In the genomic region with DNA sequence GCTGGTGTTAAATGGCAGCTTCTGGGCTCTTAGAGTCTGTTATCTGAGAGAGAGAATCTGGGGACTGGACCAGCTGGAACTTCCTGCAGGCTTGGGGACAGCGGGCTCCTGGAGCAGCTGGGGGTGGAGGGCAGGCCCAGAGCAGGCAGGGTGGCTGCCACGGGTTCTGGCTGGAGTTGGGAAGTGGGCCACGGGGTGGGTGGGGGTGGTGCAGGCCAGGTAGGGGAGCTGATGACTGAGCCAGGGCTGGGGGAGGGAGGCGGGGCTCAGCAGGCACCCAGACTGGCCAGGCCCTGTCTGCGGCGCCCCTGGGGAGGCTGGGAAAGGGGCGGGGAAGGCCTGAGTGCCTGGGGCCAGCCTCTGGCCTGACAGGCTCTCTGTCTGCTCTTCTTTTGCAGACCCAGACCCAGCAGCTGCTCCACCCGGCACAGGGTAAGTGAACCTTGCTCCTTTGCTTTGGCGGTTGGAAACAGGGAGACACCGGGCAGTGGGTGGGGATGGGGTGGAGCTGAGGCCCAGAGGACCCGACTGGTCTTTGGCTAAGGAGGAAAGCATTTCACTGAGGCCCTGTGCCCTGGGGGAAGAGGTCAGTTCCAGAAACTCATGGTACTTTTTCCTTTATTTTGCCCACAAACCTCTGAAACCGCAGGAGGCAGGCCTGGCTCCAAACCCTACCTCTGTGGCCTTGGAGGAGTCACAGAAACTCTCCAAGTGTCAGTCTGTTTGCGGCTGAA, we compare ENCODE assay signal across 8 cellular contexts. TPM values are rescaled to one million over a fixed set of nuclear protein-coding genes. Genes with fewer than 3 reads are reported as not detected.
DNase-seq lines count a peak whose midpoint lies in the region; ATAC-seq, FAIRE-seq and TF ChIP-seq lines count a peak whose summit lies in the region.

No MANE protein-coding gene starts in this region.

- POLR2A ChIA-PET in SK-N-SH (lab: Yijun Ruan, JAX) = interaction anchor here (0.8 to 3.1 kb wide), 7 partner anchors 9 to 47 kb away, joined by 3 to 11 read pairs (median 5); no protein-coding TSS in a partner anchor
- POLR2A ChIA-PET in activated CD8-positive, alpha-beta T cell treated with anti-CD3 and anti-CD28 coated beads, Interleukin-2, amount 10 ng/mL, durations not matched to agents 7 days and 5 days (lab: Charles Lee) = no interaction called here

- 15% methylated on average over 13 of the region's 13 CpGs for WGBS in SK-N-SH (ENCODE audit: low lambda C conversion rate)

- no peak for FAIRE-seq in H54 (lab: Jason Lieb, UNC)

- H3K4me3 ChIP-seq in SK-N-SH (ENCODE audit: low read depth in 2 of 2, low read length in 1 of 2) (peak overlapping the region in 1 of 2 experiments; percentile 32; a peak in 2 of 4 replicates), cardiac muscle cell (no peak overlapping the region), retinal pigment epithelial cell (ENCODE audit: low read length) (peak overlapping the region; percentile 14)

- TF ChIP-seq RAD21 in SK-N-SH (IDR thresholded peaks at IDR 0.05; ENCODE audit: low read length) = no peak

- no peak overlapping the region for H2AFZ ChIP-seq in SK-N-SH (ENCODE audit: low read depth)

- no peak overlapping the region for H3K4me3 Mint-ChIP-seq in activated CD8-positive, alpha-beta T cell treated with anti-CD3 and anti-CD28 coated beads, Interleukin-2, amount 10 ng/mL, durations not matched to agents 7 days and 5 days

- H3F3A ChIP-seq in SK-N-SH (replicated peaks; ENCODE audit: insufficient read depth) = peaks cover 11% of the 10 kb centered on the region

- H3K9me3 ChIP-seq in SK-N-SH (no peaks in the 10 kb centered on the region), cardiac muscle cell (ENCODE audit: low read depth) (no peaks in the 10 kb centered on the region)

- CTCF ChIA-PET in SK-N-SH (lab: Yijun Ruan, JAX) = interaction anchor here (0.6 to 6.4 kb wide), 9 partner anchors 8 to 86 kb away, joined by 3 to 44 read pairs (median 4); no protein-coding TSS in a partner anchor
- CTCF ChIA-PET in activated CD8-positive, alpha-beta T cell treated with anti-CD3 and anti-CD28 coated beads, Interleukin-2, amount 10 ng/mL, durations not matched to agents 7 days and 5 days (lab: Charles Lee) = no interaction called here

- peak overlapping the region; percentile 60; the same call in 1 of the 2 replicates for H3K4me2 ChIP-seq in SK-N-SH

- H4K20me1 ChIP-seq in SK-N-SH (ENCODE audit: insufficient read depth) = no peaks in the 10 kb centered on the region

- peak in 1 of 2 experiments; percentile 69; a peak in 2 of 4 replicates for TF ChIP-seq EP300 in SK-N-SH (IDR thresholded peaks at IDR 0.05; ENCODE audit: borderline replicate concordance in 1 of 2, low read depth in 1 of 2, low read length in 1 of 2)

- TF ChIP-seq POLR2A in H54 (IDR thresholded peaks at IDR 0.05; ENCODE audit: low read depth, low read length) = no peak

- no peaks in the 10 kb centered on the region for H3K9me3 Mint-ChIP-seq in activated CD8-positive, alpha-beta T cell treated with anti-CD3 and anti-CD28 coated beads, Interleukin-2, amount 10 ng/mL, durations not matched to agents 7 days and 5 days (ENCODE audit: insufficient read depth)

- no peaks in the 10 kb centered on the region for H3K4me1 Mint-ChIP-seq in activated CD8-positive, alpha-beta T cell treated with anti-CD3 and anti-CD28 coated beads, Interleukin-2, amount 10 ng/mL, durations not matched to agents 7 days and 5 days (ENCODE audit: low read depth)

- peak overlapping the region; percentile 42; the same call in 1 of the 2 replicates for H3K9ac ChIP-seq in SK-N-SH

- DNase-seq in H54 (ENCODE audit: insufficient read length, low spot score) (peak; percentile 57), SK-N-SH (peak; percentile 89), cardiac muscle cell (ENCODE audit: low read depth in 1 of 2, low spot score in 1 of 2) (peak; percentile 73 to 84), retinal pigment epithelial cell (ENCODE audit: low read depth) (no peak), globus pallidus (ENCODE audit: low spot score) (no peak)
- DNase-seq in activated CD8-positive, alpha-beta T cell treated with anti-CD3 and anti-CD28 coated beads, Interleukin-2, amount 10 ng/mL, durations not matched to agents 7 days and 5 days = no peak

- H3K27me3 ChIP-seq in SK-N-SH (ENCODE audit: insufficient read depth) = no peaks in the 10 kb centered on the region
- no peaks in the 10 kb centered on the region for H3K27me3 ChIP-seq in cardiac muscle cell

- peak overlapping the region; percentile 82 to 90 for H3K27ac ChIP-seq in SK-N-SH (ENCODE audit: low read depth in 2 of 2, low read length in 1 of 2)
- H3K27ac ChIP-seq in cardiac muscle cell = peak overlapping the region; percentile 93

- H3K4me1 ChIP-seq in SK-N-SH (ENCODE audit: control insufficient read depth in 1 of 2, insufficient read depth in 2 of 2, low read depth in 1 of 2, low read length in 1 of 2) = peaks cover 18 to 67% of the 10 kb centered on the region in 2 experiments
- peaks cover 35% of the 10 kb centered on the region for H3K4me1 ChIP-seq in cardiac muscle cell (ENCODE audit: low read depth)

- H3K9me2 ChIP-seq in SK-N-SH = no peaks in the 10 kb centered on the region

- H3K36me3 ChIP-seq in SK-N-SH (replicated peaks in 1 of 2; ENCODE audit: control insufficient read depth in 1 of 2, insufficient read depth in 2 of 2, low read length in 1 of 2) = peaks cover 0 to 7% of the 10 kb centered on the region in 2 experiments
- H3K36me3 ChIP-seq in cardiac muscle cell = no peaks in the 10 kb centered on the region

- no peaks in the 10 kb centered on the region for H3K36me3 Mint-ChIP-seq in activated CD8-positive, alpha-beta T cell treated with anti-CD3 and anti-CD28 coated beads, Interleukin-2, amount 10 ng/mL, durations not matched to agents 7 days and 5 days (ENCODE audit: low read depth)

- TF ChIP-seq CTCF in SK-N-SH (IDR thresholded peaks at IDR 0.05) (no peak), cardiac muscle cell (IDR thresholded peaks at IDR 0.05; ENCODE audit: low read depth, low read length) (no peak), retinal pigment epithelial cell (conservative IDR thresholded peaks at IDR 0.05; ENCODE audit: low read depth, low read length) (no peak)

- no peaks in the 10 kb centered on the region for H3K79me2 ChIP-seq in SK-N-SH (ENCODE audit: insufficient read depth)

- H3K27me3 Mint-ChIP-seq in activated CD8-positive, alpha-beta T cell treated with anti-CD3 and anti-CD28 coated beads, Interleukin-2, amount 10 ng/mL, durations not matched to agents 7 days and 5 days (ENCODE audit: low read depth) = no peaks in the 10 kb centered on the region

- ATAC-seq in activated CD8-positive, alpha-beta T cell treated with anti-CD3 and anti-CD28 coated beads, Interleukin-2, amount 10 ng/mL, durations not matched to agents 7 days and 5 days = no peak
- no peak for ATAC-seq in activated CD4-positive, CD25-positive, alpha-beta regulatory T cell treated with anti-CD3 and anti-CD28 coated beads, Interleukin-2, amount 50 U/mL, for 24 hours
- ATAC-seq in GM19328 (IDR thresholded peaks at IDR 0.05; ENCODE audit: unreplicated experiment) = no peak

- no peak overlapping the region for H3K27ac Mint-ChIP-seq in activated CD8-positive, alpha-beta T cell treated with anti-CD3 and anti-CD28 coated beads, Interleukin-2, amount 10 ng/mL, durations not matched to agents 7 days and 5 days

TF ChIP-seq in SK-N-SH, 30 proteins besides CTCF, POLR2A, EP300 and RAD21:
- TF ChIP-seq GATA2 (CRISPR knock-in tag; IDR thresholded peaks at IDR 0.05) (peak; percentile 86), REST (IDR thresholded peaks at IDR 0.05; ENCODE audit: low read depth, low read length) (no peak), MXI1 (IDR thresholded peaks at IDR 0.05; ENCODE audit: low read depth, low read length) (peak; percentile 69), MEF2A (IDR thresholded peaks at IDR 0.05; ENCODE audit: borderline replicate concordance, low read depth) (no peak), TCF12 (IDR thresholded peaks at IDR 0.05) (peak; percentile 2), CHD2 (IDR thresholded peaks at IDR 0.05; ENCODE audit: low read length, partially characterized antibody) (peak; percentile 5), FOXJ3 (CRISPR knock-in tag; IDR thresholded peaks at IDR 0.05) (peak; percentile 13; the same call in 1 of the 2 replicates), JUND (IDR thresholded peaks at IDR 0.05) (no peak)

RNA-seq across cellular contexts. Expression of gene ARHGEF10L, which starts 48.7 kb away (rescaled TPM):
- polyA plus RNA-seq in SK-N-SH (2012; rRNA removed) (12.5 and 12.6 TPM in 2 replicates), cardiac muscle cell (30.8 and 32.3 TPM in 2 replicates)
- polyA plus RNA-seq in SK-N-SH (2012; cell fraction: cytosol; rRNA removed) = 3.7 and 6.3 TPM in 2 replicates
- 35.6 and 35.9 TPM in 2 replicates for polyA plus RNA-seq in SK-N-SH (2012; cell fraction: nucleus; rRNA removed)
- 55.4 and 57.2 TPM in 2 replicates for total RNA-seq in cardiac muscle cell
- total RNA-seq in activated CD8-positive, alpha-beta T cell treated with anti-CD3 and anti-CD28 coated beads, Interleukin-2, amount 10 ng/mL, durations not matched to agents 7 days and 5 days = not detected

Comparison
In these comparisons a context has a peak if more than half of its experiments do, and no peak if none do; other contexts are left out.
1. DNase-seq: peak in H54 (single experiment), SK-N-SH (single experiment) and cardiac muscle cell (2 of 2); none in retinal pigment epithelial cell (single experiment), activated CD8-positive, alpha-beta T cell treated with anti-CD3 and anti-CD28 coated beads, Interleukin-2, amount 10 ng/mL, durations not matched to agents 7 days and 5 days (single experiment) and globus pallidus (single experiment).
2. RNA of gene ARHGEF10L, which starts 48.7 kb away (total RNA-seq): 55.4 to 57.2 TPM in cardiac muscle cell; not detected in activated CD8-positive, alpha-beta T cell treated with anti-CD3 and anti-CD28 coated beads, Interleukin-2, amount 10 ng/mL, durations not matched to agents 7 days and 5 days; every median in the first group is over 10 times any median in the second.